Comparison of ENCODE assay signal across 8 cellular contexts in the genomic region with DNA sequence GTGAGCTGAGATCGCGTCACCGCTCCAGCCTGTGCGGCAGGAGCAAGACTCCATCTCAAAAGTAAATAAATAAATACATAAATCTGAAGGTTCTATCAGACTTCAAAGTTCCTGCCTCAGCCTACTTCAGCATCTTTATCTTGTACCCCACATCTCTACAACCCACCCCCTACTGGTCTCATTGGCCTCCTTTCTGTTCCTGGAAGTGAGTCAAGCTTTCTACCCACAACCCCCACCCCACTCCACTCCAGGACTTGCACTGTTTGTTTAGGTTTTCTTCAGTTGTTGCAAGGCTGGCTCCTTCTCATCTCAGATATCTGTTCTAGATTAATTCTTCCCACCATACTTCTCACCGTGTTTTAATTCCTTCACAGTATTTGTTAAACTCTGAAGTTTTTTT. TPM values are rescaled to one million over a fixed set of nuclear protein-coding genes. Genes with fewer than 3 reads are reported as not detected.
A peak's percentile ranks its signal among the peaks of the same experiment; 100 is the strongest.
DNase-seq lines count a peak whose midpoint lies in the region; TF ChIP-seq lines count a peak whose summit lies in the region.

No MANE protein-coding gene starts in this region.

- H3K4me3 Mint-ChIP-seq in activated CD4-positive, alpha-beta memory T cell treated with anti-CD3 and anti-CD28 coated beads for 36 hours, result peak overlapping the region; percentile 98

- CTCF ChIA-PET in activated CD4-positive, alpha-beta memory T cell treated with anti-CD3 and anti-CD28 coated beads for 36 hours (lab: Charles Lee), result interaction anchor here (0.6 to 1.2 kb wide), 2 partner anchors 9 to 463 kb away, joined by 3 to 5 read pairs; no protein-coding TSS in a partner anchor

- no peak for DNase-seq in AG10803 (ENCODE audit: low read depth)
- peak; percentile 67 for DNase-seq in Jurkat, Clone E6-1 (ENCODE audit: low read depth, low spot score)
- peak; percentile 69 for DNase-seq in activated CD4-positive, alpha-beta memory T cell treated with anti-CD3 and anti-CD28 coated beads for 36 hours
- DNase-seq in fibroblast of mammary gland (ENCODE audit: low read depth), result peak; percentile 14
- DNase-seq in hepatic stellate cell (ENCODE audit: low spot score), result no peak
- no peak for DNase-seq in NCI-H1436 treated with DMSO at 0.1 percent for 48 hours (lab: John Stamatoyannopoulos, UW)
- DNase-seq in NCI-H526 treated with DMSO at 0.1 percent for 48 hours (lab: John Stamatoyannopoulos, UW), result no peak

- peaks cover 43% of the 10 kb centered on the region for H3K4me1 ChIP-seq in skeletal muscle satellite cell (ENCODE audit: control insufficient read depth, insufficient read depth, low read length)

- H3K4me2 ChIP-seq in skeletal muscle satellite cell (ENCODE audit: low read length), result peak overlapping the region; percentile 87

- TF ChIP-seq CTCF in AG10803 (conservative IDR thresholded peaks at IDR 0.05; ENCODE audit: low read length), result no peak
- TF ChIP-seq CTCF in fibroblast of mammary gland (conservative IDR thresholded peaks at IDR 0.05; ENCODE audit: control insufficient read depth, insufficient read depth, low read depth, low read length), result no peak

- H3K9me3 ChIP-seq in skeletal muscle satellite cell (replicated peaks; ENCODE audit: low read length), result no peaks in the 10 kb centered on the region

- no peaks in the 10 kb centered on the region for H3K9me3 Mint-ChIP-seq in activated CD4-positive, alpha-beta memory T cell treated with anti-CD3 and anti-CD28 coated beads for 36 hours

- peak overlapping the region; percentile 83; the same call in 1 of the 2 replicates for H3K4me3 ChIP-seq in AG10803 (ENCODE audit: low read length)
- H3K4me3 ChIP-seq in Jurkat, Clone E6-1 (ENCODE audit: low read length), result peak overlapping the region; percentile 91
- peak overlapping the region; percentile 97 for H3K4me3 ChIP-seq in fibroblast of mammary gland (ENCODE audit: control insufficient read depth, low read depth, low read length)
- peak overlapping the region; percentile 96 for H3K4me3 ChIP-seq in skeletal muscle satellite cell (ENCODE audit: low read length)

- intact Hi-C loops in activated CD4-positive, alpha-beta memory T cell treated with anti-CD3 and anti-CD28 coated beads for 36 hours (cut with micrococcal nuclease), result loop anchor here (5.0 to 10.0 kb wide), 2 partner anchors 71 to 391 kb away; a partner anchor contains a TSS

- POLR2A ChIA-PET in activated CD4-positive, alpha-beta memory T cell treated with anti-CD3 and anti-CD28 coated beads for 36 hours (lab: Charles Lee), result interaction anchor here (0.9 to 2.4 kb wide), 2 partner anchors 9 to 11 kb away, joined by 5 to 11 read pairs; a partner anchor contains a TSS

- peaks cover 22% of the 10 kb centered on the region for H3K36me3 ChIP-seq in skeletal muscle satellite cell (ENCODE audit: insufficient read depth, low read length)

- H3K27me3 Mint-ChIP-seq in activated CD4-positive, alpha-beta memory T cell treated with anti-CD3 and anti-CD28 coated beads for 36 hours, result no peaks in the 10 kb centered on the region

- H3K27me3 ChIP-seq in skeletal muscle satellite cell (ENCODE audit: control insufficient read depth, insufficient read depth, low read length), result no peaks in the 10 kb centered on the region

- peak overlapping the region; percentile 95 for H3K27ac Mint-ChIP-seq in activated CD4-positive, alpha-beta memory T cell treated with anti-CD3 and anti-CD28 coated beads for 36 hours

- H3K9ac ChIP-seq in skeletal muscle satellite cell (ENCODE audit: low read depth, low read length), result peak overlapping the region; percentile 95

- peaks cover 40% of the 10 kb centered on the region for H3K4me1 Mint-ChIP-seq in activated CD4-positive, alpha-beta memory T cell treated with anti-CD3 and anti-CD28 coated beads for 36 hours (ENCODE audit: low read depth)

- peaks cover 30% of the 10 kb centered on the region for H3K36me3 Mint-ChIP-seq in activated CD4-positive, alpha-beta memory T cell treated with anti-CD3 and anti-CD28 coated beads for 36 hours

RNA-seq across cellular contexts. Expression of a gene that starts 0.7 kb away (rescaled TPM):
- 86.8 TPM for polyA plus RNA-seq in Jurkat, Clone E6-1 (2012; ENCODE audit: insufficient read depth, insufficient read length)
- total RNA-seq in activated CD4-positive, alpha-beta memory T cell treated with anti-CD3 and anti-CD28 coated beads for 36 hours, result 100 to 1,000 TPM; 109 to 110 TPM
- total RNA-seq in skeletal muscle satellite cell (2012; rRNA removed), result 84.3 and 92.3 TPM in 2 replicates

RNA-seq across cellular contexts. Expression of a gene that starts 10.9 kb away (rescaled TPM):
- polyA plus RNA-seq in Jurkat, Clone E6-1 (2012; ENCODE audit: insufficient read depth, insufficient read length), result 23.5 TPM
- 100 to 1,000 TPM; 138 to 153 TPM for total RNA-seq in activated CD4-positive, alpha-beta memory T cell treated with anti-CD3 and anti-CD28 coated beads for 36 hours
- total RNA-seq in skeletal muscle satellite cell (2012; rRNA removed), result 114 and 142 TPM in 2 replicates

RNA-seq across cellular contexts. Expression of a gene that starts 23.7 kb away (rescaled TPM):
- polyA plus RNA-seq in Jurkat, Clone E6-1 (2012; ENCODE audit: insufficient read depth, insufficient read length), result 6.1 TPM
- 10 to 100 TPM; 15.9 to 17.0 TPM for total RNA-seq in activated CD4-positive, alpha-beta memory T cell treated with anti-CD3 and anti-CD28 coated beads for 36 hours
- 29.1 and 31.4 TPM in 2 replicates for total RNA-seq in skeletal muscle satellite cell (2012; rRNA removed)

Comparison
In these comparisons a context has a peak if more than half of its experiments do, and no peak if none do; other contexts are left out.
1. DNase-seq: peak in Jurkat, Clone E6-1 (single experiment), activated CD4-positive, alpha-beta memory T cell treated with anti-CD3 and anti-CD28 coated beads for 36 hours (single experiment) and fibroblast of mammary gland (single experiment); none in AG10803 (single experiment), hepatic stellate cell (single experiment), NCI-H1436 treated with DMSO at 0.1 percent for 48 hours (single experiment) and NCI-H526 treated with DMSO at 0.1 percent for 48 hours (single experiment).
2. Peak in every context shown above with its lines, with median percentiles within 50 percentile points of each other: H3K4me3 ChIP-seq.